9 cellular contexts compared by ENCODE assay signal in the genomic region with DNA sequence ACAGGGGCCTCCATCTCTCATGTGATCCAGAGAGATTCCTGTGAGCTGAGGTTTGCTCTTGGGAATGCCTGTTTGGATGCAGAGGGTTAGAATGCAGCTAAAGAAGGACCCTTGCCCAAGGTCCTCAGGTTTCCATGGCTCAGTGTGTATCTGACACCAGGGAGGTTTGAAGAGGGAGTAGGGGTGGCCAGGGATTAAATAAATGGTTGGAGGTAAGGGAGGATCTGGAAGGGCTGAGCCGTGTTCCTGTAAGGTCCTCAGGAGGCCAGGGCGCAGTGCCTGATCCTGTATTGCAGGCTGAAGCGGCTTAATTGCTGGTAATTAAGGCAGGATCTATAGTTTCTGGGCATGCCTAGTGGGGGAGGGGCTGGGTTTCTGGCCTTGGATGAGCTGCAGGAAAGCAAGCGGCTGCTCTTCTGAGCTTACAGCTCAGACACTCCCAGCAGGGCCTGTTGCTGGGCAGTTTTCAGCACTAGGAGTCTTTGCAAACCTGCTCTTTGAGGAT. TPM values are rescaled to one million over a fixed set of nuclear protein-coding genes. Genes with fewer than 3 reads are reported as not detected.
DNase-seq lines count a peak whose midpoint lies in the region; ATAC-seq, FAIRE-seq and TF ChIP-seq lines count a peak whose summit lies in the region.
"Had no signal": no experiment of that assay in that cellular context is flagged by ENCODE, and none has a peak within 500 bp of the region (broad histone marks: within the 10 kb centered on the region; RNA-seq: fewer than 3 reads in every experiment).

No MANE protein-coding gene starts in this region.

- peak overlapping the region; percentile 29; the same call in 1 of the 2 replicates for H2BK20ac ChIP-seq in H1 (ENCODE audit: low read length)

- no peak overlapping the region for H3K23ac ChIP-seq in H1 (ENCODE audit: insufficient read length)

- peak; percentile 93 for FAIRE-seq in H1 (lab: Jason Lieb, UNC)

- peak overlapping the region in 3 of 4 experiments; percentile 16 to 32 (median 30); a peak in 4 of 8 replicates for H3K4me3 ChIP-seq in H1 (ENCODE audit: extremely low read depth in 1 of 4, insufficient read depth in 2 of 4, low read depth in 3 of 4, low read length in 4 of 4)

- TF ChIP-seq RAD21 in H1 (IDR thresholded peaks at IDR 0.05 in 1 of 2, conservative IDR thresholded peaks at IDR 0.05 in 1 of 2; ENCODE audit: low read depth in 2 of 2, low read length in 2 of 2): 0 out of 4 replicates have a peak, but pooled peaks of 1 of the 2 experiments have one; percentile 5

- DNase-seq in HEK293T (ENCODE audit: extremely low spot score) (peak; percentile 20), NCI-H510A (lab: John Stamatoyannopoulos, UW) (peak; percentile 55), H1 (ENCODE audit: low read depth in 1 of 2, low spot score in 2 of 2) (peak; percentile 78 to 81), non-pigmented ciliary epithelial cell (ENCODE audit: low read depth) (peak; percentile 32), HuH-7 (ENCODE audit: low spot score) (no peak), DMS114 treated with DMSO at 0.1 percent for 48 hours (lab: John Stamatoyannopoulos, UW; ENCODE audit: unreplicated experiment) (no peak)
- DNase-seq: central memory CD4-positive, alpha-beta T cell had no signal

- no peaks in the 10 kb centered on the region for H3K23me2 ChIP-seq in H1 (ENCODE audit: low read depth, low read length)

- no peak overlapping the region for H3K56ac ChIP-seq in H1 (replicated peaks; ENCODE audit: insufficient read length, low read depth, low read length)

- H4K20me1 ChIP-seq in H1 (replicated peaks in 1 of 2; ENCODE audit: control insufficient read depth in 1 of 2, insufficient read depth in 2 of 2, low read length in 2 of 2): no peaks in the 10 kb centered on the region

- no peaks in the 10 kb centered on the region for H3K79me2 ChIP-seq in H1 (ENCODE audit: control insufficient read depth in 1 of 2, insufficient read depth in 2 of 2, low read length in 2 of 2)

- H3K14ac ChIP-seq in H1 (ENCODE audit: insufficient read length): no peak overlapping the region

- H3K27me3 ChIP-seq in H1 (replicated peaks in 1 of 4; ENCODE audit: control insufficient read depth in 3 of 4, extremely low read depth in 1 of 4, insufficient read depth in 3 of 4, low read length in 3 of 4): no peaks in the 10 kb centered on the region

- 20% methylated on average over 4 of the region's 4 CpGs; no CpG with 5 or more reads in 1 of the 2 experiments for WGBS in H1 (ENCODE audit: extremely low coverage in 1 of 2, insufficient coverage in 1 of 2, insufficient read length in 1 of 2, insufficient replicate concordance in 2 of 2, low coverage in 1 of 2, low lambda C conversion rate in 2 of 2, missing lambda C conversion rate in 1 of 2), 2 experiments

- no peaks in the 10 kb centered on the region for H3K79me1 ChIP-seq in H1 (ENCODE audit: low read depth, low read length)

- peak overlapping the region; percentile 63 to 82 for H3K4me2 ChIP-seq in H1 (ENCODE audit: insufficient read depth in 1 of 2, low read depth in 2 of 2, low read length in 2 of 2)

- no peak overlapping the region for H2AK5ac ChIP-seq in H1 (ENCODE audit: low read depth, low read length)

- peak overlapping the region; percentile 85; the same call in 1 of the 2 replicates for H3K27ac ChIP-seq in H1 (ENCODE audit: low read depth, low read length)

- CTCF ChIA-PET in HEK293T (lab: Yijun Ruan, JAX) (no interaction called here), H1 (lab: Charles Lee; ENCODE audit: partially characterized antibody) (interaction anchor here (0.6 to 4.2 kb wide), 10 partner anchors 13 to 242 kb away, joined by 3 to 25 read pairs (median 3); no protein-coding TSS in a partner anchor)

- H3K4me1 ChIP-seq in H1 (replicated peaks in 1 of 4; ENCODE audit: control insufficient read depth in 3 of 4, insufficient read depth in 4 of 4, low read length in 3 of 4): peaks cover 12 to 25% (median 20%) of the 10 kb centered on the region in 4 experiments

- H3K36me3 ChIP-seq in H1 (ENCODE audit: control insufficient read depth in 2 of 4, insufficient read depth in 4 of 4, low read length in 3 of 4): no peaks in the 10 kb centered on the region

- peak in 1 of 3 experiments; percentile 0; a peak in 1 of 4 replicates for TF ChIP-seq CTCF in H1 (IDR thresholded peaks at IDR 0.05; ENCODE audit: control extremely low read depth in 1 of 3, insufficient read depth in 1 of 3, low read depth in 1 of 3, low read length in 3 of 3)

- peak overlapping the region in 3 of 4 experiments; percentile 30 to 50 (median 36); a peak in 3 of 7 replicates for H3K9ac ChIP-seq in H1 (replicated peaks in 1 of 4; ENCODE audit: extremely low read depth in 1 of 4, low read depth in 3 of 4, low read length in 3 of 4)

- H2BK15ac ChIP-seq in H1 (ENCODE audit: low read length): no peak overlapping the region

- no peaks in the 10 kb centered on the region for H3K9me3 ChIP-seq in H1 (ENCODE audit: insufficient read depth in 2 of 2, low read depth in 1 of 2, low read length in 1 of 2)

- H4K91ac ChIP-seq in H1 (replicated peaks; ENCODE audit: insufficient read length, low read length): peak overlapping the region; percentile 70

- H2BK12ac ChIP-seq in H1 (ENCODE audit: low read depth, low read length): peak overlapping the region; percentile 99

- TF ChIP-seq EP300 in H1 (IDR thresholded peaks at IDR 0.05; ENCODE audit: borderline replicate concordance in 1 of 2, low read depth in 2 of 2, low read length in 2 of 2): peak in 1 of 2 experiments; percentile 20; a peak in 1 of 3 replicates

- H4K5ac ChIP-seq in H1 (ENCODE audit: insufficient read length, low read depth, low read length): peak overlapping the region; percentile 49

- H2AFZ ChIP-seq in H1 (ENCODE audit: low read length): peak overlapping the region; percentile 83; the same call in 1 of the 2 replicates

- no peak; a peak in 1 of 3 replicates for TF ChIP-seq POLR2A in H1 (IDR thresholded peaks at IDR 0.05; ENCODE audit: control extremely low read depth in 1 of 2, low read depth in 2 of 2, low read length in 2 of 2)

- POLR2A ChIA-PET in HEK293T (lab: Yijun Ruan, JAX) (no interaction called here), H1 (lab: Charles Lee; ENCODE audit: partially characterized antibody) (interaction anchor here (0.6 to 3.0 kb wide), 4 partner anchors 10 to 107 kb away, joined by 3 to 14 read pairs (median 9); a partner anchor contains a TSS)

- H3K18ac ChIP-seq in H1 (ENCODE audit: extremely low read depth, low read length): peak overlapping the region; percentile 68

- peak overlapping the region; percentile 40 for H3K4ac ChIP-seq in H1 (replicated peaks; ENCODE audit: insufficient read length, low read depth, low read length)

- ATAC-seq in HG02885 (IDR thresholded peaks at IDR 0.05; ENCODE audit: poor library complexity, unreplicated experiment) (no peak), HG02884 (IDR thresholded peaks at IDR 0.05; ENCODE audit: unreplicated experiment) (no peak)

- peak overlapping the region; percentile 70 for H2BK120ac ChIP-seq in H1 (replicated peaks; ENCODE audit: low read depth, low read length)

- no peak overlapping the region for H4K8ac ChIP-seq in H1 (ENCODE audit: extremely low read depth, insufficient read depth, low read length)

- H2BK5ac ChIP-seq in H1 (ENCODE audit: low read depth, low read length): peak overlapping the region; percentile 89

TF ChIP-seq in HEK293T, 16 proteins besides CTCF, POLR2A, EP300 and RAD21:
- TF ChIP-seq ARNT (IDR thresholded peaks at IDR 0.05): no peak
- no peak for TF ChIP-seq NFRKB (IDR thresholded peaks at IDR 0.05)

TF ChIP-seq in H1, 55 proteins besides CTCF, POLR2A, EP300 and RAD21 (continues in another document):
- peak; percentile 97 for TF ChIP-seq ASH2L (IDR thresholded peaks at IDR 0.05; ENCODE audit: low read length)
- TF ChIP-seq, protein P1, sequence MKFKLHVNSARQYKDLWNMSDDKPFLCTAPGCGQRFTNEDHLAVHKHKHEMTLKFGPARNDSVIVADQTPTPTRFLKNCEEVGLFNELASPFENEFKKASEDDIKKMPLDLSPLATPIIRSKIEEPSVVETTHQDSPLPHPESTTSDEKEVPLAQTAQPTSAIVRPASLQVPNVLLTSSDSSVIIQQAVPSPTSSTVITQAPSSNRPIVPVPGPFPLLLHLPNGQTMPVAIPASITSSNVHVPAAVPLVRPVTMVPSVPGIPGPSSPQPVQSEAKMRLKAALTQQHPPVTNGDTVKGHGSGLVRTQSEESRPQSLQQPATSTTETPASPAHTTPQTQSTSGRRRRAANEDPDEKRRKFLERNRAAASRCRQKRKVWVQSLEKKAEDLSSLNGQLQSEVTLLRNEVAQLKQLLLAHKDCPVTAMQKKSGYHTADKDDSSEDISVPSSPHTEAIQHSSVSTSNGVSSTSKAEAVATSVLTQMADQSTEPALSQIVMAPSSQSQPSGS (IDR thresholded peaks at IDR 0.05; ENCODE audit: low read length): no peak
- no peak for TF ChIP-seq CHD1 (IDR thresholded peaks at IDR 0.05; ENCODE audit: low read depth, low read length)
- TF ChIP-seq SUZ12 (IDR thresholded peaks at IDR 0.05; ENCODE audit: low read length): no peak
- no peak for TF ChIP-seq NRF1 (IDR thresholded peaks at IDR 0.05; ENCODE audit: low read depth, low read length)
- no peak for TF ChIP-seq TCF12 (IDR thresholded peaks at IDR 0.05; ENCODE audit: low read depth, low read length)
- TF ChIP-seq ZNF274 (IDR thresholded peaks at IDR 0.05; ENCODE audit: borderline replicate concordance, extremely low read depth, low read length): no peak
- TF ChIP-seq RFX5 (IDR thresholded peaks at IDR 0.05; ENCODE audit: borderline replicate concordance, low read depth, low read length): peak; percentile 94
- no peak for TF ChIP-seq KDM4A (IDR thresholded peaks at IDR 0.05; ENCODE audit: low read depth, low read length, severe bottlenecking)
- TF ChIP-seq, protein P2, sequence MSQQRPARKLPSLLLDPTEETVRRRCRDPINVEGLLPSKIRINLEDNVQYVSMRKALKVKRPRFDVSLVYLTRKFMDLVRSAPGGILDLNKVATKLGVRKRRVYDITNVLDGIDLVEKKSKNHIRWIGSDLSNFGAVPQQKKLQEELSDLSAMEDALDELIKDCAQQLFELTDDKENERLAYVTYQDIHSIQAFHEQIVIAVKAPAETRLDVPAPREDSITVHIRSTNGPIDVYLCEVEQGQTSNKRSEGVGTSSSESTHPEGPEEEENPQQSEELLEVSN (IDR thresholded peaks at IDR 0.05): no peak
- peak; percentile 74 for TF ChIP-seq SP1 (IDR thresholded peaks at IDR 0.05; ENCODE audit: low read depth, low read length)
- TF ChIP-seq TBP (IDR thresholded peaks at IDR 0.05; ENCODE audit: low read depth, low read length): 0 out of 2 replicates have a peak, but pooled peaks have one; percentile 5

RNA-seq across cellular contexts. Expression of a gene that starts 41.5 kb away (rescaled TPM):
- total RNA-seq in H1 (2021; fragmentation: NEBNext Ultra II Directional; extraction: Animal tissue kit (Norgen Biotek cat#: 25700)): 120 TPM in 2 replicates
- polyA plus RNA-seq in H1 (2011; rRNA removed): 24.5 and 70.4 TPM in 2 replicates
- polyA plus RNA-seq in H1 (2011; cell fraction: cytosol; rRNA removed): 20.4 TPM
- 63.1 TPM for polyA plus RNA-seq in H1 (2011; cell fraction: nucleus; rRNA removed)
- 23.2 to 37.8 TPM (median 31.7 TPM) in 4 replicates for polyA plus RNA-seq in H1 (2012, experiment 1 of 2)
- 2.3 TPM for polyA plus RNA-seq in H1 (2012, experiment 2 of 2)
- polyA plus RNA-seq in H1 (2013, experiment 1 of 2): 30.3 TPM
- 27.6 TPM for polyA plus RNA-seq in H1 (2013, experiment 2 of 2)
- polyA minus RNA-seq in H1 (2011; rRNA and poly(A)+ RNA removed): 71.2 and 113 TPM in 2 replicates
- polyA minus RNA-seq in H1 (2011; cell fraction: cytosol; rRNA and poly(A)+ RNA removed): 46.2 TPM
- polyA minus RNA-seq in H1 (2011; cell fraction: nucleus; rRNA and poly(A)+ RNA removed): 150 TPM

Comparison
In these comparisons a context has a peak if more than half of its experiments do, and no peak if none do; other contexts are left out.
1. DNase-seq: peak in HEK293T (single experiment), NCI-H510A (single experiment), H1 (2 of 2) and non-pigmented ciliary epithelial cell (single experiment); none in HuH-7 (single experiment) and DMS114 treated with DMSO at 0.1 percent for 48 hours (single experiment).